ENCODE assay signal across 17 cellular contexts in genomic region chr10:46468119-46468809, GRCh38. TPM values are rescaled to one million over a fixed set of nuclear protein-coding genes. Genes with fewer than 3 reads are reported as not detected.
DNase-seq lines count a peak whose midpoint lies in the region; ATAC-seq, FAIRE-seq and TF ChIP-seq lines count a peak whose summit lies in the region.
"Not testable (repeated sequence)": the region's sequence is repeated elsewhere in the genome, so short reads cannot be mapped to it uniquely, and the experiment has no call there.
"Had no signal": no experiment of that assay in that cellular context is flagged by ENCODE, and none has a peak within 500 bp of the region (broad histone marks: within the 10 kb centered on the region; RNA-seq: fewer than 3 reads in every experiment).

No MANE protein-coding gene starts in this region.

- intact Hi-C loops in Calu3 (cut with micrococcal nuclease; ENCODE audit: unreplicated experiment); HepG2 (cut with micrococcal nuclease; ENCODE audit: unreplicated experiment): not testable (repeated sequence)

- not testable (repeated sequence) for H3K36me3 ChIP-seq in H1 (ENCODE audit: control insufficient read depth in 2 of 4, insufficient read depth in 4 of 4, low read length in 3 of 4); cardiac muscle cell; HepG2 (replicated peaks in 1 of 2; ENCODE audit: control insufficient read depth in 1 of 2, insufficient read depth in 2 of 2, low read length in 2 of 2); parathyroid adenoma (ENCODE audit: control insufficient read depth, insufficient read depth, low read length); upper lobe of left lung

- H3K18ac ChIP-seq in H1 (ENCODE audit: extremely low read depth, low read length), result not testable (repeated sequence)

- not testable (repeated sequence) for H4K5ac ChIP-seq in H1 (ENCODE audit: insufficient read length, low read depth, low read length)

- not testable (repeated sequence) for BruUV-seq in Calu3 (replicated peaks; lab: Mats Ljungman, UMichigan); HepG2 (replicated peaks; lab: Mats Ljungman, UMichigan)

- not testable (repeated sequence) for H3K27ac Mint-ChIP-seq in Calu3 (ENCODE audit: unreplicated experiment); activated naive CD8-positive, alpha-beta T cell treated with anti-CD3 and anti-CD28 coated beads, Interleukin-2, amount 50 U/mL, for 24 hours

- not testable (repeated sequence) for H3K4me3 Mint-ChIP-seq in Calu3 (ENCODE audit: low read depth, unreplicated experiment); activated naive CD8-positive, alpha-beta T cell treated with anti-CD3 and anti-CD28 coated beads, Interleukin-2, amount 50 U/mL, for 24 hours

- not testable (repeated sequence) for H2BK20ac ChIP-seq in H1 (ENCODE audit: low read length)

- not testable (repeated sequence) for H2BK12ac ChIP-seq in H1 (ENCODE audit: low read depth, low read length)

- in situ Hi-C loops in HepG2 (cut with HindIII; ENCODE audit: extremely low pct_ligation_motif_present, low pct_unique_long_range_greater_than_20kb), result not testable (repeated sequence)

- not testable (repeated sequence) for TF ChIP-seq POLR2A in H1 (IDR thresholded peaks at IDR 0.05; ENCODE audit: control extremely low read depth in 1 of 2, low read depth in 2 of 2, low read length in 2 of 2); HepG2 (IDR thresholded peaks at IDR 0.05; ENCODE audit: insufficient read depth in 1 of 2, low read depth in 2 of 2, low read length in 2 of 2); upper lobe of left lung (IDR thresholded peaks at IDR 0.05)

- not testable (repeated sequence) for TF ChIP-seq EP300 in Ishikawa (IDR thresholded peaks at IDR 0.05; ENCODE audit: borderline replicate concordance); H1 (IDR thresholded peaks at IDR 0.05; ENCODE audit: borderline replicate concordance in 1 of 2, low read depth in 2 of 2, low read length in 2 of 2); HepG2 (IDR thresholded peaks at IDR 0.05; ENCODE audit: low read depth in 2 of 2, low read length in 2 of 2); HepG2 (CRISPR knock-in tag; IDR thresholded peaks at IDR 0.05; ENCODE audit: borderline replicate concordance); upper lobe of left lung (IDR thresholded peaks at IDR 0.05)

- not testable (repeated sequence) for H3K9me3 Mint-ChIP-seq in Calu3 (ENCODE audit: low read depth, unreplicated experiment); activated naive CD8-positive, alpha-beta T cell treated with anti-CD3 and anti-CD28 coated beads, Interleukin-2, amount 50 U/mL, for 24 hours

- not testable (repeated sequence) for H3K56ac ChIP-seq in H1 (replicated peaks; ENCODE audit: insufficient read length, low read depth, low read length)

- not testable (repeated sequence) for H2BK15ac ChIP-seq in H1 (ENCODE audit: low read length)

- not testable (repeated sequence) for H3K36me3 Mint-ChIP-seq in Calu3 (ENCODE audit: insufficient read depth, unreplicated experiment); activated naive CD8-positive, alpha-beta T cell treated with anti-CD3 and anti-CD28 coated beads, Interleukin-2, amount 50 U/mL, for 24 hours (ENCODE audit: low read depth)

- H3K27ac ChIP-seq in H1 (ENCODE audit: low read depth, low read length); cardiac muscle cell; HepG2 (ENCODE audit: extremely low read length, insufficient read depth, low read length); parathyroid adenoma; upper lobe of left lung: not testable (repeated sequence)

- H2BK120ac ChIP-seq in H1 (replicated peaks; ENCODE audit: low read depth, low read length), result not testable (repeated sequence)

- not testable (repeated sequence) for H3K27me3 ChIP-seq in H1 (replicated peaks in 1 of 4; ENCODE audit: control insufficient read depth in 3 of 4, extremely low read depth in 1 of 4, insufficient read depth in 3 of 4, low read length in 3 of 4); cardiac muscle cell; HepG2 (ENCODE audit: control insufficient read depth in 1 of 2, insufficient read depth in 2 of 2, low read length in 2 of 2); parathyroid adenoma (ENCODE audit: control insufficient read depth, insufficient read depth, low read length); upper lobe of left lung

- TF ChIP-seq RAD21 in Ishikawa (IDR thresholded peaks at IDR 0.05; ENCODE audit: low read depth) (peak; percentile 15; the same call in 1 of the 2 replicates), H1 (IDR thresholded peaks at IDR 0.05 in 1 of 2, conservative IDR thresholded peaks at IDR 0.05 in 1 of 2; ENCODE audit: low read depth in 2 of 2, low read length in 2 of 2) (peak; percentile 8 to 19; a peak in 3 of 4 replicates)
- not testable (repeated sequence) for TF ChIP-seq RAD21 in HepG2 (CRISPR knock-in tag; IDR thresholded peaks at IDR 0.05)

- 50% methylated on average over 1 of the region's 4 CpGs; no CpG with 5 or more reads in 1 of the 2 experiments for WGBS in H1 (ENCODE audit: extremely low coverage in 1 of 2, insufficient coverage in 1 of 2, insufficient read length in 1 of 2, insufficient replicate concordance in 2 of 2, low coverage in 1 of 2, low lambda C conversion rate in 2 of 2, missing lambda C conversion rate in 1 of 2), 2 experiments
- WGBS in HepG2 (ENCODE audit: low lambda C conversion rate), result no CpG with 5 or more reads among the region's 4 CpGs
- no CpG with 5 or more reads among the region's 4 CpGs for WGBS in upper lobe of left lung, 2 donors

- H4K8ac ChIP-seq in H1 (ENCODE audit: extremely low read depth, insufficient read depth, low read length), result not testable (repeated sequence)

- H2BK5ac ChIP-seq in H1 (ENCODE audit: low read depth, low read length), result not testable (repeated sequence)

- H2AFZ ChIP-seq in H1 (ENCODE audit: low read length); HepG2 (ENCODE audit: low read length); parathyroid adenoma: not testable (repeated sequence)

- not testable (repeated sequence) for H3K79me2 ChIP-seq in H1 (ENCODE audit: control insufficient read depth in 1 of 2, insufficient read depth in 2 of 2, low read length in 2 of 2); HepG2 (ENCODE audit: insufficient read depth, low read length); parathyroid adenoma

- H4K91ac ChIP-seq in H1 (replicated peaks; ENCODE audit: insufficient read length, low read length), result not testable (repeated sequence)

- not testable (repeated sequence) for H3K9me3 ChIP-seq in H1 (ENCODE audit: insufficient read depth in 2 of 2, low read depth in 1 of 2, low read length in 1 of 2); cardiac muscle cell (ENCODE audit: low read depth); HepG2 (ENCODE audit: low read length); parathyroid adenoma (ENCODE audit: control insufficient read depth, low read length); upper lobe of left lung

- TF ChIP-seq CTCF in Calu3 (IDR thresholded peaks at IDR 0.05; ENCODE audit: unreplicated experiment) (peak; percentile 19), H1 (IDR thresholded peaks at IDR 0.05; ENCODE audit: control extremely low read depth in 1 of 3, insufficient read depth in 1 of 3, low read depth in 1 of 3, low read length in 3 of 3) (peak in 1 of 3 experiments; percentile 5; a peak in 1 of 4 replicates), cardiac muscle cell (IDR thresholded peaks at IDR 0.05; ENCODE audit: low read depth, low read length) (peak; percentile 30), parathyroid adenoma (IDR thresholded peaks at IDR 0.05) (peak; percentile 23)
- not testable (repeated sequence) for TF ChIP-seq CTCF in HepG2 (CRISPR knock-in tag; IDR thresholded peaks at IDR 0.05); upper lobe of left lung (IDR thresholded peaks at IDR 0.05)

- H3K4me3 ChIP-seq in H1 (ENCODE audit: extremely low read depth in 1 of 4, insufficient read depth in 2 of 4, low read depth in 3 of 4, low read length in 4 of 4); cardiac muscle cell; HepG2 (replicated peaks in 1 of 3; ENCODE audit: insufficient read depth in 1 of 3, low read depth in 2 of 3, low read length in 3 of 3); parathyroid adenoma (ENCODE audit: low read depth, low read length); upper lobe of left lung: not testable (repeated sequence)

- not testable (repeated sequence) for H3K23me2 ChIP-seq in H1 (ENCODE audit: low read depth, low read length)

- not testable (repeated sequence) for H3K4me2 ChIP-seq in H1 (ENCODE audit: insufficient read depth in 1 of 2, low read depth in 2 of 2, low read length in 2 of 2); HepG2 (ENCODE audit: low read depth, low read length); parathyroid adenoma (ENCODE audit: low read length)

- peak; percentile 33 for ATAC-seq in activated naive CD8-positive, alpha-beta T cell treated with anti-CD3 and anti-CD28 coated beads, Interleukin-2, amount 50 U/mL, for 24 hours
- peak; percentile 79 for ATAC-seq in HepG2
- peak; percentile 57 to 86 for ATAC-seq in upper lobe of left lung (ENCODE audit: low FRiP score in 2 of 2)

- not testable (repeated sequence) for H2AK5ac ChIP-seq in H1 (ENCODE audit: low read depth, low read length)

- H3K4ac ChIP-seq in H1 (replicated peaks; ENCODE audit: insufficient read length, low read depth, low read length), result not testable (repeated sequence)

- FAIRE-seq in H1 (lab: Jason Lieb, UNC) (peak; percentile 62), HepG2 (lab: Jason Lieb, UNC) (peak; percentile 82)

- CTCF ChIA-PET in Calu3 (lab: Charles Lee); H1 (lab: Charles Lee; ENCODE audit: partially characterized antibody); HepG2 (lab: Yijun Ruan, JAX; ENCODE audit: low intra/inter-chr PET ratio, low total read pairs): not testable (repeated sequence)

- POLR2A ChIA-PET in H1 (lab: Charles Lee; ENCODE audit: partially characterized antibody); HepG2 (lab: Yijun Ruan, JAX): not testable (repeated sequence)

- not testable (repeated sequence) for H3K9ac ChIP-seq in H1 (replicated peaks in 1 of 4; ENCODE audit: extremely low read depth in 1 of 4, low read depth in 3 of 4, low read length in 3 of 4); HepG2 (ENCODE audit: insufficient read depth, low read depth, low read length); parathyroid adenoma

- not testable (repeated sequence) for H3K14ac ChIP-seq in H1 (ENCODE audit: insufficient read length)

- H3K4me1 Mint-ChIP-seq in Calu3 (ENCODE audit: low read depth, unreplicated experiment); activated naive CD8-positive, alpha-beta T cell treated with anti-CD3 and anti-CD28 coated beads, Interleukin-2, amount 50 U/mL, for 24 hours: not testable (repeated sequence)

- not testable (repeated sequence) for H3K27me3 Mint-ChIP-seq in Calu3 (ENCODE audit: unreplicated experiment); activated naive CD8-positive, alpha-beta T cell treated with anti-CD3 and anti-CD28 coated beads, Interleukin-2, amount 50 U/mL, for 24 hours

- H3K4me1 ChIP-seq in H1 (replicated peaks in 1 of 4; ENCODE audit: control insufficient read depth in 3 of 4, insufficient read depth in 4 of 4, low read length in 3 of 4); cardiac muscle cell (ENCODE audit: low read depth); HepG2 (ENCODE audit: insufficient read depth, low read length); parathyroid adenoma; upper lobe of left lung: not testable (repeated sequence)

- DNase-seq in Calu3 (peak; percentile 42), upper lobe of left lung (peak in 1 of 2 donors; percentile 46)
- DNase-seq in activated naive CD8-positive, alpha-beta T cell treated with anti-CD3 and anti-CD28 coated beads, Interleukin-2, amount 50 U/mL, for 24 hours; H1 (ENCODE audit: low read depth in 1 of 2, low spot score in 2 of 2); cardiac muscle cell (ENCODE audit: low read depth in 1 of 2, low spot score in 1 of 2); HepG2 (ENCODE audit: low spot score): not testable (repeated sequence)

- not testable (repeated sequence) for H3K79me1 ChIP-seq in H1 (ENCODE audit: low read depth, low read length)

- not testable (repeated sequence) for H4K20me1 ChIP-seq in H1 (replicated peaks in 1 of 2; ENCODE audit: control insufficient read depth in 1 of 2, insufficient read depth in 2 of 2, low read length in 2 of 2); HepG2 (ENCODE audit: insufficient read depth, low read length)

- not testable (repeated sequence) for H3K23ac ChIP-seq in H1 (ENCODE audit: insufficient read length)

RNA-seq across cellular contexts. Expression of gene NPY4R, which starts 2.5 kb away (rescaled TPM):
- not detected in 2 replicates for total RNA-seq in Calu3 (2022)
- total RNA-seq in H1 (2021; fragmentation: NEBNext Ultra II Directional; extraction: Animal tissue kit (Norgen Biotek cat#: 25700)), result not detected in 2 replicates
- polyA plus RNA-seq in H1 (2011; rRNA removed), result 0.03 and 0.15 TPM in 2 replicates
- 0.06 TPM for polyA plus RNA-seq in H1 (2011; cell fraction: cytosol; rRNA removed)
- not detected for polyA plus RNA-seq in H1 (2011; cell fraction: nucleus; rRNA removed)
- polyA plus RNA-seq in H1 (2012, experiment 1 of 2), result 0.16 TPM in 1 of 4 replicates, not detected in the others
- polyA plus RNA-seq in H1 (2012, experiment 2 of 2), result not detected
- polyA plus RNA-seq in H1 (2013, experiment 1 of 2), result 0.08 TPM
- 0.06 TPM for polyA plus RNA-seq in H1 (2013, experiment 2 of 2)
- 0.35 and 0.98 TPM in 2 replicates for polyA minus RNA-seq in H1 (2011; rRNA and poly(A)+ RNA removed)
- polyA minus RNA-seq in H1 (2011; cell fraction: cytosol; rRNA and poly(A)+ RNA removed), result 0.81 TPM
- polyA minus RNA-seq in H1 (2011; cell fraction: nucleus; rRNA and poly(A)+ RNA removed), result 0.60 TPM
- 0.39 and 1.2 TPM in 2 replicates for total RNA-seq in cardiac muscle cell
- polyA plus RNA-seq in cardiac muscle cell, result 0.22 and 0.52 TPM in 2 replicates
- not detected in 2 replicates for total RNA-seq in HepG2 (2016; rRNA removed; fragmentation: Illumina TruSeq; extraction: Trizol)
- not detected in 2 replicates for total RNA-seq in HepG2 (2016; cell fraction: cytosol; rRNA removed; fragmentation: Illumina TruSeq; extraction: Trizol; ENCODE audit: low read depth)
- not detected in 2 replicates for total RNA-seq in HepG2 (2016; cell fraction: insoluble cytoplasmic fraction; rRNA removed; fragmentation: Illumina TruSeq; extraction: Trizol)
- not detected in 2 replicates for total RNA-seq in HepG2 (2016; cell fraction: membrane; rRNA removed; fragmentation: Illumina TruSeq; extraction: Trizol)
- not detected in 2 replicates for total RNA-seq in HepG2 (2016; cell fraction: nucleus; rRNA removed; fragmentation: Illumina TruSeq; extraction: Trizol)
- not detected in 2 replicates for polyA plus RNA-seq in HepG2 (2011; rRNA removed)
- polyA plus RNA-seq in HepG2 (2011; cell fraction: cytosol; rRNA removed), result not detected in 2 replicates
- polyA plus RNA-seq in HepG2 (2011; cell fraction: nucleus; rRNA removed), result not detected in 2 replicates
- polyA plus RNA-seq in HepG2 (2012), result not detected in 2 replicates
- polyA plus RNA-seq in HepG2 (2016; cell fraction: cytosol; fragmentation: Illumina TruSeq; extraction: Trizol; ENCODE audit: low read depth), result not detected in 2 replicates
- polyA plus RNA-seq in HepG2 (2016; cell fraction: insoluble cytoplasmic fraction; fragmentation: Illumina TruSeq; extraction: Trizol; ENCODE audit: low read depth), result not detected in 2 replicates
- polyA plus RNA-seq in HepG2 (2016; cell fraction: membrane; fragmentation: Illumina TruSeq; extraction: Trizol; ENCODE audit: low read depth), result not detected in 2 replicates
- not detected in 2 replicates for polyA plus RNA-seq in HepG2 (2016; cell fraction: nucleus; fragmentation: Illumina TruSeq; extraction: Trizol; ENCODE audit: insufficient read depth, low read depth)
- 29.0 TPM in 1 of 2 replicates, not detected in the other for polyA minus RNA-seq in HepG2 (2011; rRNA and poly(A)+ RNA removed; ENCODE audit: low replicate concordance)
- not detected in 2 replicates for polyA minus RNA-seq in HepG2 (2011; cell fraction: cytosol; rRNA and poly(A)+ RNA removed)
- not detected in 2 replicates for polyA minus RNA-seq in HepG2 (2011; cell fraction: nucleus; rRNA and poly(A)+ RNA removed)
- 1 to 10 TPM in 1 of 6 donors, under 1 TPM in 1, not detected in 4; 0.69 to 3.3 TPM for total RNA-seq in upper lobe of left lung
- total RNA-seq: activated CD8-positive, alpha-beta memory T cell treated with anti-CD3 and anti-CD28 coated beads for 36 hours; activated T-cell treated with anti-CD3 and anti-CD28 coated beads, Interleukin-2, amount 50 U/mL, for 4 hours; CD8-positive, alpha-beta T cell; dermis microvascular lymphatic vessel endothelial cell; G401; MCF 10A; thoracic aorta had no signal
- polyA plus RNA-seq: IgD-negative memory B cell, immature natural killer cell had no signal
